9 cellular contexts compared by ENCODE assay signal in the genomic region with DNA sequence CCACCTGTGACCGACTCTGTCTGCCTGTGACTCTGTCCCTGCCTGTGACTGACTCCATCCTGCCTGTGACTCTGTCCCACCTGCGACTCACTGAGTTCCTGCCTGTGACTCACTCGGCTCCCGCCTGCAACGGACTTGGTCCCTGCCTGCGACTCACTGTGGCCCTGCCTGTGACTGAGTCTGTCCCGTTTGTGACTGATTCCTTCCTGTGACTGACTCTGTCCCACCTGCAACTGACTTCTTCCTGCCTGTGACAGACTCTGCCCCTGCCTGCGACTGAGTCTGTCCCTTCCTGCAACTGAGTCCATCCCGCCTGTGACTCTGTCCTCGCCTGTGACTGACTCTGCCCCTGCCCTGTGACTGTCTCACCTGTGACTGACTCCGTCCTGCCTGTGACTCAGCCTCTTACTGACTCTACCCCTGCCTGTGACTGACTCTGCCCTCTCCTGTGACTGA. TPM values are rescaled to one million over a fixed set of nuclear protein-coding genes. Genes with fewer than 3 reads are reported as not detected.
DNase-seq lines count a peak whose midpoint lies in the region; ATAC-seq and TF ChIP-seq lines count a peak whose summit lies in the region.
"Had no signal": no experiment of that assay in that cellular context is flagged by ENCODE, and none has a peak within 500 bp of the region (broad histone marks: within the 10 kb centered on the region; RNA-seq: fewer than 3 reads in every experiment).

No MANE protein-coding gene starts in this region.

- H3K27ac ChIP-seq in HCT116 (ENCODE audit: low read depth, low read length), result peak overlapping the region; percentile 72
- peak overlapping the region; percentile 43 for H3K27ac ChIP-seq in hepatocyte

- H3K79me2 ChIP-seq in HCT116 (ENCODE audit: insufficient read depth, low read length), result peaks cover 6% of the 10 kb centered on the region; the same call in 1 of the 2 replicates
- no peaks in the 10 kb centered on the region for H3K79me2 ChIP-seq in hepatocyte

- POLR2A ChIA-PET in HCT116 (lab: Charles Lee), result no interaction called here

- H3K4me2 ChIP-seq in HCT116 (ENCODE audit: low read length), result peak overlapping the region; percentile 59
- H3K4me2 ChIP-seq in hepatocyte, result no peak overlapping the region

- peak; percentile 47 for DNase-seq in HCT116 (ENCODE audit: low read depth, low spot score)
- DNase-seq in activated CD8-positive, alpha-beta memory T cell treated with anti-CD3 and anti-CD28 coated beads for 48 hours (ENCODE audit: low read depth in 2 of 3, low spot score in 2 of 3), result peak in 2 of 3 experiments; percentile 39 to 59
- peak; percentile 51 for DNase-seq in hepatocyte (ENCODE audit: low spot score)
- DNase-seq in stimulated activated CD8-positive, alpha-beta memory T cell treated with anti-CD3 and anti-CD28 coated beads, Interleukin-12 subunit alpha, Interleukin-12 subunit beta, amount 100 ng/mL, for 1 hour (ENCODE audit: low read depth), result peak; percentile 40
- DNase-seq in SHP77 treated with DMSO at 0.1 percent for 48 hours (lab: John Stamatoyannopoulos, UW), result no peak
- no peak for DNase-seq in H7
- DNase-seq in NCI-H69 (lab: John Stamatoyannopoulos, UW), result no peak
- DNase-seq: RPMI8226 had no signal

- H3K4me3 ChIP-seq in HCT116 (replicated peaks in 1 of 2; ENCODE audit: low read depth in 1 of 2, low read length in 2 of 2), result no peak overlapping the region; a peak in 1 of 4 replicates
- H3K4me3 ChIP-seq in hepatocyte, result no peak overlapping the region
- no peak overlapping the region for H3K4me3 ChIP-seq in H7 (ENCODE audit: insufficient read depth, low read depth, low read length)

- peak overlapping the region; percentile 50; the same call in 1 of the 2 replicates for H3K9ac ChIP-seq in HCT116 (ENCODE audit: low read length)

- no peak for TF ChIP-seq POLR2A in HCT116 (IDR thresholded peaks at IDR 0.05; ENCODE audit: borderline replicate concordance, extremely low read depth, insufficient read depth, insufficient read length)

- TF ChIP-seq RAD21 in HCT116 (IDR thresholded peaks at IDR 0.05; ENCODE audit: low read depth), result no peak

- ATAC-seq in HCT116, result peak; percentile 89
- no peak for ATAC-seq in GM19324 (IDR thresholded peaks at IDR 0.05; ENCODE audit: low FRiP score, unreplicated experiment)

- TF ChIP-seq CTCF in HCT116 (IDR thresholded peaks at IDR 0.05 in 2 of 3, conservative IDR thresholded peaks at IDR 0.05 in 1 of 3; ENCODE audit: borderline replicate concordance in 1 of 3, insufficient read depth in 1 of 3, low read depth in 2 of 3, low read length in 2 of 3) (no peak), hepatocyte (IDR thresholded peaks at IDR 0.05; ENCODE audit: poor library complexity) (no peak)

- H3K36me3 ChIP-seq in HCT116 (ENCODE audit: control insufficient read depth in 1 of 2, insufficient read depth in 2 of 2, low read length in 2 of 2) (peaks cover 18 to 48% of the 10 kb centered on the region in 2 experiments), hepatocyte (replicated peaks; ENCODE audit: insufficient read depth, low read depth) (no peaks in the 10 kb centered on the region), H7 (replicated peaks; ENCODE audit: control insufficient read depth, insufficient read depth, low read length) (peaks cover 16% of the 10 kb centered on the region)

- H4K20me1 ChIP-seq in HCT116 (ENCODE audit: insufficient read depth), result no peaks in the 10 kb centered on the region
- no peaks in the 10 kb centered on the region for H4K20me1 ChIP-seq in hepatocyte (ENCODE audit: insufficient read depth, poor library complexity, severe bottlenecking)

- 83% methylated on average over 11 of the region's 11 CpGs for WGBS in hepatocyte (ENCODE audit: low lambda C conversion rate, missing lambda C conversion rate)

- H3K27me3 ChIP-seq in HCT116 (ENCODE audit: insufficient read depth, low read length), result no peaks in the 10 kb centered on the region
- H3K27me3 ChIP-seq in hepatocyte, result no peaks in the 10 kb centered on the region
- H3K27me3 ChIP-seq in H7 (ENCODE audit: control insufficient read depth, insufficient read depth, low read length), result no peaks in the 10 kb centered on the region

- RAD21 ChIA-PET in HCT116 (lab: Charles Lee; ENCODE audit: low non-redundant PET in 1 of 2, low total read pairs in 2 of 2, uncharacterized antibody in 2 of 2, unreplicated experiment in 2 of 2), result no interaction called here

- H3K4me1 ChIP-seq in HCT116 (ENCODE audit: control insufficient read depth in 1 of 2, insufficient read depth in 2 of 2, low read length in 2 of 2) (peaks cover 9 to 30% of the 10 kb centered on the region in 2 experiments; a peak in 3 of 4 replicates), hepatocyte (ENCODE audit: insufficient read depth) (no peaks in the 10 kb centered on the region)

- intact Hi-C loops in HCT116 (cut with micrococcal nuclease), result no loop called here

- H3K9me2 ChIP-seq in HCT116 (ENCODE audit: insufficient read depth), result no peaks in the 10 kb centered on the region
- H3K9me2 ChIP-seq in hepatocyte (replicated peaks; ENCODE audit: insufficient read depth), result no peaks in the 10 kb centered on the region

- H2AFZ ChIP-seq in HCT116 (ENCODE audit: low read depth, low read length, poor library complexity, severe bottlenecking), result no peak overlapping the region
- H2AFZ ChIP-seq in hepatocyte, result no peak overlapping the region

- no TSS peak for BruUV-seq in HCT116 (replicated peaks; lab: Mats Ljungman, UMichigan)

- CTCF ChIA-PET in HCT116 (lab: Charles Lee), result no interaction called here

- H3K9me3 ChIP-seq in HCT116 (ENCODE audit: control insufficient read depth in 1 of 2, insufficient read depth in 1 of 2, low read depth in 1 of 2, low read length in 2 of 2), result no peaks in the 10 kb centered on the region
- H3K9me3 ChIP-seq in hepatocyte (ENCODE audit: low read depth), result no peaks in the 10 kb centered on the region

TF ChIP-seq in HCT116, 20 proteins besides CTCF, POLR2A, EP300 and RAD21:
- 0 out of 2 replicates have a peak, but pooled peaks have one; percentile 13 for TF ChIP-seq POLR2AphosphoS5 (IDR thresholded peaks at IDR 0.05; ENCODE audit: low read depth, low read length)
- no peak for TF ChIP-seq ELF1 (IDR thresholded peaks at IDR 0.05; ENCODE audit: borderline replicate concordance, low read depth)

RNA-seq across cellular contexts. Expression of gene UVSSA, which starts 9.6 kb away (rescaled TPM):
- total RNA-seq in HCT116 (2021; ENCODE audit: unreplicated experiment) (30.5 TPM), hepatocyte (5.3 and 11.0 TPM in 2 replicates)
- polyA plus RNA-seq in HCT116 (2012), result 12.1 and 15.2 TPM in 2 replicates
- 10.6 and 12.3 TPM in 2 replicates for polyA plus RNA-seq in hepatocyte
- total RNA-seq in H7 (2014; rRNA removed; shearing (Covaris generic)), result 12.6 and 16.1 TPM in 2 replicates

RNA-seq across cellular contexts. Expression of gene MAEA, which starts 47.7 kb away (rescaled TPM):
- total RNA-seq in HCT116 (2021; ENCODE audit: unreplicated experiment) (88.3 TPM), hepatocyte (63.8 and 66.6 TPM in 2 replicates)
- 66.7 and 73.2 TPM in 2 replicates for polyA plus RNA-seq in HCT116 (2012)
- 69.6 and 73.2 TPM in 2 replicates for polyA plus RNA-seq in hepatocyte
- total RNA-seq in H7 (2014; rRNA removed; shearing (Covaris generic)), result 65.4 and 80.6 TPM in 2 replicates

Comparison
In these comparisons a context has a peak if more than half of its experiments do, and no peak if none do; other contexts are left out.
1. DNase-seq: peak in HCT116 (single experiment), activated CD8-positive, alpha-beta memory T cell treated with anti-CD3 and anti-CD28 coated beads for 48 hours (2 of 3), hepatocyte (single experiment) and stimulated activated CD8-positive, alpha-beta memory T cell treated with anti-CD3 and anti-CD28 coated beads, Interleukin-12 subunit alpha, Interleukin-12 subunit beta, amount 100 ng/mL, for 1 hour (single experiment); none in SHP77 treated with DMSO at 0.1 percent for 48 hours (single experiment), H7 (single experiment) and NCI-H69 (single experiment).